In the genomic region with DNA sequence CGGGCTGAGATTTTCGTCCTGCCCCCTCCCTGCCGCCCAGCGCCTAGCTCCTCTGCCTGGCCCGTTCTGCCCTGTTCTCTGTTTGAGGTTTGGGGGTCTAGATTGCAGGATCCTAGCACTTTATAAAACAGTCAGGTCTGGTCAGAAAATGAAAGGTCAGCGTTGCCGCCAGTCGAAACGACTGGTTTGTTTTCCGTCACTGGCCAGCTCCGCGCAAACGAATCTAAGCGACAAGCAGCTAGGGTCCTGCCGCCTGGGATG, we compare ENCODE assay signal across 9 cellular contexts. TPM values are rescaled to one million over a fixed set of nuclear protein-coding genes. Genes with fewer than 3 reads are reported as not detected.
DNase-seq lines count a peak whose midpoint lies in the region; ATAC-seq and TF ChIP-seq lines count a peak whose summit lies in the region.
"Had no signal": no experiment of that assay in that cellular context is flagged by ENCODE, and none has a peak within 500 bp of the region (broad histone marks: within the 10 kb centered on the region; RNA-seq: fewer than 3 reads in every experiment).

No MANE protein-coding gene starts in this region.

- peak; percentile 19 for DNase-seq in activated CD8-positive, alpha-beta memory T cell treated with anti-CD3 and anti-CD28 coated beads, Interleukin-2, amount 50 U/mL, for 4 hours
- DNase-seq in activated CD8-positive, alpha-beta memory T cell treated with anti-CD3 and anti-CD28 coated beads for 24 hours, result no peak
- no peak for DNase-seq in ascending aorta (ENCODE audit: low spot score in 2 of 2)
- no peak for DNase-seq in lung (ENCODE audit: low spot score)
- DNase-seq in suprapubic skin (ENCODE audit: low spot score in 2 of 2), result no peak
- DNase-seq in GDM1 (lab: John Stamatoyannopoulos, UW), result no peak
- no peak for DNase-seq in epidermal melanocyte (ENCODE audit: insufficient read length, low spot score)
- DNase-seq in HCEC 1CT, result no peak
- DNase-seq: BE2C had no signal

- TF ChIP-seq CTCF in ascending aorta (IDR thresholded peaks at IDR 0.05) (no peak), lung (IDR thresholded peaks at IDR 0.05; ENCODE audit: control extremely low read depth, extremely low read depth) (no peak), suprapubic skin (IDR thresholded peaks at IDR 0.05) (no peak)

- TF ChIP-seq EP300 in suprapubic skin (IDR thresholded peaks at IDR 0.05), result no peak

- WGBS in lung, 2 donors, result 3 to 4% methylated on average over 15 of the region's 15 CpGs
- WGBS in suprapubic skin, result 5% methylated on average over 8 of the region's 15 CpGs

- H3K27me3 ChIP-seq in ascending aorta (peaks cover 43% of the 10 kb centered on the region), lung (ENCODE audit: control insufficient read depth, insufficient read depth) (peaks cover 2% of the 10 kb centered on the region), suprapubic skin (peaks cover 90% of the 10 kb centered on the region)

- H3K4me1 ChIP-seq in ascending aorta (peaks cover 25 to 47% of the 10 kb centered on the region in 2 donors), lung (ENCODE audit: control insufficient read depth in 2 of 2, insufficient read depth in 2 of 2, low read length in 2 of 2) (peaks cover 3 to 39% of the 10 kb centered on the region in 2 donors), suprapubic skin (peaks cover 70% of the 10 kb centered on the region)
- H3K4me1 ChIP-seq: BE2C had no signal

- H3K27ac ChIP-seq in ascending aorta, result no peak overlapping the region
- no peak overlapping the region for H3K27ac ChIP-seq in lung (ENCODE audit: low read depth in 1 of 2, low read length in 1 of 2)
- H3K27ac ChIP-seq in suprapubic skin, result no peak overlapping the region

- no peaks in the 10 kb centered on the region for H3K9me3 ChIP-seq in ascending aorta
- H3K9me3 ChIP-seq in lung (ENCODE audit: control insufficient read depth in 2 of 2, insufficient read depth in 1 of 2, low read length in 1 of 2), result peaks cover 0 to 10% of the 10 kb centered on the region in 2 donors
- H3K9me3 ChIP-seq in suprapubic skin, result no peaks in the 10 kb centered on the region
- H3K9me3 ChIP-seq: BE2C had no signal

- no peak for ATAC-seq in lung (ENCODE audit: insufficient read depth, low FRiP score)

- H3K36me3 ChIP-seq in ascending aorta (no peaks in the 10 kb centered on the region), lung (ENCODE audit: control insufficient read depth in 2 of 2, insufficient read depth in 2 of 2, low read length in 2 of 2) (no peaks in the 10 kb centered on the region), suprapubic skin (no peaks in the 10 kb centered on the region)
- H3K36me3 ChIP-seq: BE2C had no signal

- peak overlapping the region; percentile 56 to 60 for H3K4me3 ChIP-seq in ascending aorta
- H3K4me3 ChIP-seq in lung, result peak overlapping the region; percentile 12
- H3K4me3 ChIP-seq in suprapubic skin, result peak overlapping the region; percentile 60

- TF ChIP-seq POLR2A in suprapubic skin (IDR thresholded peaks at IDR 0.05), result no peak

- intact Hi-C loops in ascending aorta (cut with DNase I), result no loop called here

RNA-seq across cellular contexts. Expression of a gene that starts 4.4 kb away (rescaled TPM):
- total RNA-seq in ascending aorta (not detected), lung (1 to 10 TPM; 2.2 to 2.5 TPM), suprapubic skin (under 1 TPM in 2 of 4 donors, not detected in 2; 0.36 to 0.48 TPM)
- polyA plus RNA-seq in lung, result 1 to 10 TPM in 1 of 2 donors, under 1 TPM in 1; 0.59 to 1.6 TPM
